11 cellular contexts compared by ENCODE assay signal in genomic region chr18:3402962-3403585, GRCh38. TPM values are rescaled to one million over a fixed set of nuclear protein-coding genes. Genes with fewer than 3 reads are reported as not detected.
A peak's percentile ranks its signal among the peaks of the same experiment; 100 is the strongest.
DNase-seq lines count a peak whose midpoint lies in the region; ATAC-seq and TF ChIP-seq lines count a peak whose summit lies in the region.
"Had no signal": no experiment of that assay in that cellular context is flagged by ENCODE, and none has a peak within 500 bp of the region (broad histone marks: within the 10 kb centered on the region; RNA-seq: fewer than 3 reads in every experiment).

No MANE protein-coding gene starts in this region.

- no TSS peak for BruUV-seq in Panc1 (replicated peaks; lab: Mats Ljungman, UMichigan)

- no peak overlapping the region for H2AFZ ChIP-seq in fibroblast of lung (ENCODE audit: low read length)

- H3K79me2 ChIP-seq in fibroblast of lung (ENCODE audit: control insufficient read depth, insufficient read depth, low read length), result no peaks in the 10 kb centered on the region

- H4K20me1 ChIP-seq in fibroblast of lung (ENCODE audit: control insufficient read depth, extremely low read depth, insufficient read depth, low read length), result no peaks in the 10 kb centered on the region

- no peak overlapping the region for H3K4me3 ChIP-seq in Panc1 (ENCODE audit: low read depth in 2 of 2, low read length in 2 of 2)
- H3K4me3 ChIP-seq in fibroblast of lung (replicated peaks in 1 of 4; ENCODE audit: control extremely low read depth in 1 of 4, insufficient read depth in 1 of 4, low read depth in 3 of 4, low read length in 4 of 4), result no peak overlapping the region
- H3K4me3 ChIP-seq in testis, result no peak overlapping the region
- H3K4me3 ChIP-seq: left lung had no signal

- in situ Hi-C loops in Panc1 (cut with HindIII; ENCODE audit: low pct_unique_long_range_greater_than_20kb, low sequenced_read_pairs), result no loop called here

- WGBS in testis, 2 donors, result 80 to 83% methylated on average over 2 of the region's 2 CpGs

- ATAC-seq in GM18502 (IDR thresholded peaks at IDR 0.05; ENCODE audit: poor library complexity, unreplicated experiment), result peak; percentile 25
- ATAC-seq in Panc1, result peak; percentile 43; the same call in 1 of the 2 replicates
- no peak for ATAC-seq in GM19023 (IDR thresholded peaks at IDR 0.05; ENCODE audit: unreplicated experiment)
- no peak for ATAC-seq in HG03469 (IDR thresholded peaks at IDR 0.05; ENCODE audit: unreplicated experiment)
- no peak for ATAC-seq in HG03520 (IDR thresholded peaks at IDR 0.05; ENCODE audit: unreplicated experiment)
- ATAC-seq: left lung, right cardiac atrium had no signal

- POLR2A ChIA-PET in Panc1 (lab: Charles Lee), result interaction anchor here (0.6 kb wide), 1 partner anchor 50 kb away, joined by 14 read pairs; no protein-coding TSS in a partner anchor

- H3K36me3 ChIP-seq in Panc1 (ENCODE audit: control insufficient read depth, insufficient read depth, low read length) (no peaks in the 10 kb centered on the region), fibroblast of lung (ENCODE audit: control insufficient read depth, insufficient read depth, low read length) (no peaks in the 10 kb centered on the region), testis (ENCODE audit: low read depth, missing control alignments) (no peaks in the 10 kb centered on the region)
- H3K36me3 ChIP-seq: left lung had no signal

- H3K4me2 ChIP-seq in fibroblast of lung (ENCODE audit: extremely low read depth, insufficient read depth, low read length), result no peak overlapping the region

- H3K4me1 ChIP-seq in Panc1 (ENCODE audit: control insufficient read depth, insufficient read depth, low read length) (peaks cover 5% of the 10 kb centered on the region), fibroblast of lung (ENCODE audit: control insufficient read depth, extremely low read depth, insufficient read depth, low read length) (no peaks in the 10 kb centered on the region), testis (no peaks in the 10 kb centered on the region)
- H3K4me1 ChIP-seq: left lung had no signal

- H3K9me3 ChIP-seq in Panc1 (ENCODE audit: control insufficient read depth, insufficient read depth, low read depth, low read length) (no peaks in the 10 kb centered on the region), fibroblast of lung (ENCODE audit: control insufficient read depth, insufficient read depth, low read depth, low read length) (no peaks in the 10 kb centered on the region), testis (no peaks in the 10 kb centered on the region)
- H3K9me3 ChIP-seq: left lung had no signal

- no peak for TF ChIP-seq CTCF in Panc1 (IDR thresholded peaks at IDR 0.05)
- TF ChIP-seq CTCF in fibroblast of lung (conservative IDR thresholded peaks at IDR 0.05 in 1 of 2, IDR thresholded peaks at IDR 0.05 in 1 of 2; ENCODE audit: low read depth in 1 of 2, low read length in 2 of 2), result no peak
- no peak for TF ChIP-seq CTCF in testis (IDR thresholded peaks at IDR 0.05)

- DNase-seq in AG08395 (ENCODE audit: low spot score) (peak; percentile 19), Panc1 (ENCODE audit: low read depth, low spot score) (no peak), fibroblast of lung (ENCODE audit: low read depth in 2 of 2) (peak; percentile 31 to 57), testis (no peak)
- DNase-seq: left lung, NCI-H748 treated with DMSO at 0.1 percent for 48 hours, right cardiac atrium had no signal

- H3K27ac ChIP-seq in Panc1 (ENCODE audit: low read length), result peak overlapping the region; percentile 80
- H3K27ac ChIP-seq in fibroblast of lung (ENCODE audit: insufficient read depth, low read length), result no peak overlapping the region
- no peak overlapping the region for H3K27ac ChIP-seq in testis
- H3K27ac ChIP-seq: left lung had no signal

- H3K27me3 ChIP-seq in Panc1 (ENCODE audit: control insufficient read depth, insufficient read depth, low read length) (no peaks in the 10 kb centered on the region), fibroblast of lung (ENCODE audit: control insufficient read depth, insufficient read depth, low read length) (no peaks in the 10 kb centered on the region), testis (no peaks in the 10 kb centered on the region)
- H3K27me3 ChIP-seq: left lung had no signal

- no peak overlapping the region for H3K9ac ChIP-seq in fibroblast of lung (ENCODE audit: insufficient read depth, low read length)

- CTCF ChIA-PET in Panc1 (lab: Charles Lee), result interaction anchor here (0.7 kb wide), 1 partner anchor 53 kb away, joined by 5 read pairs; no protein-coding TSS in a partner anchor

- TF ChIP-seq POLR2A in testis (IDR thresholded peaks at IDR 0.05), result no peak

- intact Hi-C loops in Panc1 (cut with micrococcal nuclease; ENCODE audit: unreplicated experiment), result no loop called here
- intact Hi-C loops in testis (cut with DNase I; ENCODE audit: low total_unique reads), result no loop called here

RNA-seq across cellular contexts. Expression of gene TGIF1, which starts 46.9 kb away (rescaled TPM):
- 171 TPM for total RNA-seq in Panc1 (2021; ENCODE audit: unreplicated experiment)
- polyA plus RNA-seq in Panc1 (2012; ENCODE audit: insufficient read length), result 131 TPM
- total RNA-seq in fibroblast of lung, result 157 and 163 TPM in 2 replicates
- polyA plus RNA-seq in fibroblast of lung, result 64.7 and 100 TPM in 2 replicates
- polyA plus RNA-seq in fibroblast of lung (2012), result 33.3 and 41.6 TPM in 2 replicates
- polyA minus RNA-seq in fibroblast of lung (ENCODE audit: low replicate concordance), result 51.2 and 55.0 TPM in 2 replicates
- 100 to 1,000 TPM in 1 of 2 donors, 10 to 100 TPM in 1; 66.6 to 117 TPM for total RNA-seq in testis
- 56.1 TPM for polyA plus RNA-seq in testis (ENCODE audit: insufficient read depth, low read depth, low replicate concordance)

Comparison
In these comparisons a context has a peak if more than half of its experiments do, and no peak if none do; other contexts are left out.
1. DNase-seq: peak in AG08395 (single experiment) and fibroblast of lung (2 of 2); none in Panc1 (single experiment) and testis (single experiment).
2. ATAC-seq: peak in GM18502 (single experiment) and Panc1 (single experiment); none in GM19023 (single experiment), HG03469 (single experiment) and HG03520 (single experiment).